8 cellular contexts compared by ENCODE assay signal in the genomic region with DNA sequence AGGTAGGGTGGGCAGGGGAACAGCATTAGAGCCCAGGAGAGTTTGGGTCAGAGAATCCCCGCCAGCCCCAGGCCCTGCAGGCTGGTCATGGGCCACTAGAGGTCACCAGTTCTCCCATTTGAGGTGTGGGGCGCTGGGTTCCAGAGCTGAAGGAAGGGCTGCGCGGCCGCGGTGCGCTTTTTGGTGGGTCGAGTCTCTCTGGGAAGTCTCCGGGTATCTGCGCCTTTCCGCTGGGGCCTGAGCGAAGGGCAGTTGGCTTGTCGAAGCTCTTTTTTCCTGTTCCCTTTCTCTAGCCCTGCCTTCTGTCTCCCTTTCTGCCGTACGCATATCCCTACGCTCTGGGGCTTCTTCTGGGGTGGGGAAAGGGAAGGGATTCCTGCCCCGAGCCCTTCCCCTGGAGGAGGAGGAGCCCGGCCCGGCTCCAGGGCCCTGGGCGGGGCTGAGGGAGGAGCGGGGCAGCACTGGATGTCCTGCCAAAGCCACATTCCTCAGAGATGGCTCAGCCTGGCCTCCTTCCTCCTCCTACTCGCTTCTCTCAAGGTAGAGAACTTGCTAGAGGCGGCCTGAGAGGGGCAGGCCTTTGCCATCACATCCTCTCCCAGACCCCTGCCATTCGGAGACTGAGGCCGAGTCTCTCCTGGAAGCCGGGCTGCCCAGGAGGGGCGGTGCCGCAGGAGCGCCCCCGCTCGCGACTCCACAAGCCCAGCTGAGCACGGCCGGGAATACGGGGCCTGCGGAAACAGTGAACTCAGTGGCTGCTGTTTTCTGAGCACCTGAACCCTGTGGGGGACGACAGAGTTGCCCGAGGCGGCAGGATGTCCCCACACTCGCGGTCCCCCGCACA. TPM values are rescaled to one million over a fixed set of nuclear protein-coding genes. Genes with fewer than 3 reads are reported as not detected.
DNase-seq lines count a peak whose midpoint lies in the region; ATAC-seq and TF ChIP-seq lines count a peak whose summit lies in the region.

No MANE protein-coding gene starts in this region.

- H3K4me1 ChIP-seq in HUES6 (ENCODE audit: control insufficient read depth, insufficient read depth, low read length): peaks cover 33% of the 10 kb centered on the region
- H3K4me1 ChIP-seq in muscle layer of duodenum (ENCODE audit: control insufficient read depth in 1 of 2, insufficient read depth in 2 of 2, low read length in 2 of 2): peaks cover 43 to 63% of the 10 kb centered on the region in 2 donors

- no peak for ATAC-seq in GM18505 (IDR thresholded peaks at IDR 0.05; ENCODE audit: unreplicated experiment)
- peak; percentile 35 to 42 for ATAC-seq in activated T-cell treated with anti-CD3 and anti-CD28 coated beads, Interleukin-2, amount 50 U/mL, for 72 hours (replicated peaks in 1 of 2)
- peak; percentile 83 for ATAC-seq in esophagus mucosa

- H3K27me3 ChIP-seq in HUES6 (ENCODE audit: control insufficient read depth, insufficient read depth, low read length) (no peaks in the 10 kb centered on the region), muscle layer of duodenum (ENCODE audit: low read depth, low read length) (no peaks in the 10 kb centered on the region)

- peaks cover 60% of the 10 kb centered on the region for H3K4me1 Mint-ChIP-seq in activated T-cell treated with anti-CD3 and anti-CD28 coated beads, Interleukin-2, amount 50 U/mL, for 72 hours (ENCODE audit: low read depth)

- H3K36me3 Mint-ChIP-seq in activated T-cell treated with anti-CD3 and anti-CD28 coated beads, Interleukin-2, amount 50 U/mL, for 72 hours (ENCODE audit: insufficient read depth in 2 of 2): peaks cover 0 to 2% of the 10 kb centered on the region in 2 donors

- no peaks in the 10 kb centered on the region for H3K36me3 ChIP-seq in HUES6 (ENCODE audit: control insufficient read depth, insufficient read depth, low read length)
- H3K36me3 ChIP-seq in muscle layer of duodenum (ENCODE audit: control insufficient read depth in 1 of 2, insufficient read depth in 2 of 2, low read length in 2 of 2): peaks cover 0 to 19% of the 10 kb centered on the region in 2 donors

- DNase-seq in A172 (ENCODE audit: low spot score): peak; percentile 99
- peak; percentile 73 for DNase-seq in OCI-M2 (lab: John Stamatoyannopoulos, UW; ENCODE audit: unreplicated experiment)
- peak; percentile 92 to 93 for DNase-seq in activated T-cell treated with anti-CD3 and anti-CD28 coated beads, Interleukin-2, amount 50 U/mL, for 72 hours
- DNase-seq in stimulated activated CD8-positive, alpha-beta memory T cell treated with anti-CD3 and anti-CD28 coated beads, Interleukin-7, amount 100 ng/mL, for 1 hour (ENCODE audit: low read depth in 2 of 2): peak; percentile 65

- peak; percentile 47 for TF ChIP-seq POLR2A in GM18505 (IDR thresholded peaks at IDR 0.05; ENCODE audit: borderline replicate concordance, extremely low read depth, insufficient read depth, insufficient read length)

- H3K9me3 Mint-ChIP-seq in activated T-cell treated with anti-CD3 and anti-CD28 coated beads, Interleukin-2, amount 50 U/mL, for 72 hours: no peaks in the 10 kb centered on the region

- H3K27ac ChIP-seq in HUES6 (ENCODE audit: low read depth, low read length) (peak overlapping the region; percentile 97), muscle layer of duodenum (ENCODE audit: low read length) (peak overlapping the region; percentile 100)

- H3K9me3 ChIP-seq in HUES6 (ENCODE audit: control insufficient read depth, insufficient read depth, low read depth, low read length) (no peaks in the 10 kb centered on the region), muscle layer of duodenum (ENCODE audit: control insufficient read depth in 1 of 2, low read length in 2 of 2) (no peaks in the 10 kb centered on the region)

- H3K27me3 Mint-ChIP-seq in activated T-cell treated with anti-CD3 and anti-CD28 coated beads, Interleukin-2, amount 50 U/mL, for 72 hours (ENCODE audit: low read depth): no peaks in the 10 kb centered on the region

- peak overlapping the region; percentile 81 for H3K4me3 ChIP-seq in HUES6 (ENCODE audit: low read depth, low read length)
- peak overlapping the region; percentile 64 to 76 for H3K4me3 ChIP-seq in muscle layer of duodenum (ENCODE audit: low read depth in 1 of 2, low read length in 2 of 2)

- peak overlapping the region; percentile 89 to 100 for H3K4me3 Mint-ChIP-seq in activated T-cell treated with anti-CD3 and anti-CD28 coated beads, Interleukin-2, amount 50 U/mL, for 72 hours

- peak overlapping the region; percentile 97 for H3K9ac ChIP-seq in HUES6 (ENCODE audit: low read length)

- H3K27ac Mint-ChIP-seq in activated T-cell treated with anti-CD3 and anti-CD28 coated beads, Interleukin-2, amount 50 U/mL, for 72 hours: peak overlapping the region; percentile 100

RNA-seq across cellular contexts. Expression of gene ADAMTSL4, which starts 12.0 kb away (rescaled TPM):
- 0.38 and 2.3 TPM in 2 replicates for total RNA-seq in A172 (2014; rRNA removed; shearing (Covaris generic))
- 1 to 10 TPM in 1 of 2 donors, under 1 TPM in 1; 0.86 to 2.6 TPM for total RNA-seq in activated T-cell treated with anti-CD3 and anti-CD28 coated beads, Interleukin-2, amount 50 U/mL, for 72 hours
- 42.9 TPM for total RNA-seq in esophagus mucosa

RNA-seq across cellular contexts. Expression of gene MCL1, which starts 18.2 kb away (rescaled TPM):
- 224 and 246 TPM in 2 replicates for total RNA-seq in A172 (2014; rRNA removed; shearing (Covaris generic))
- 100 to 1,000 TPM; 373 to 495 TPM for total RNA-seq in activated T-cell treated with anti-CD3 and anti-CD28 coated beads, Interleukin-2, amount 50 U/mL, for 72 hours
- 169 TPM for total RNA-seq in esophagus mucosa

RNA-seq across cellular contexts. Expression of gene FALEC, which starts 45.7 kb away (rescaled TPM):
- total RNA-seq in A172 (2014; rRNA removed; shearing (Covaris generic)): 0.55 TPM in 1 of 2 replicates, not detected in the other
- under 1 TPM in 1 of 2 donors, not detected in 1; 0.79 TPM for total RNA-seq in activated T-cell treated with anti-CD3 and anti-CD28 coated beads, Interleukin-2, amount 50 U/mL, for 72 hours
- 1.6 TPM for total RNA-seq in esophagus mucosa

RNA-seq across cellular contexts. Expression of gene ECM1, which starts 53.3 kb away (rescaled TPM):
- 101 and 135 TPM in 2 replicates for total RNA-seq in A172 (2014; rRNA removed; shearing (Covaris generic))
- total RNA-seq in activated T-cell treated with anti-CD3 and anti-CD28 coated beads, Interleukin-2, amount 50 U/mL, for 72 hours: 1 to 10 TPM; 1.3 to 1.5 TPM
- total RNA-seq in esophagus mucosa: 438 TPM

Comparison
In these comparisons a context has a peak if more than half of its experiments do, and no peak if none do; other contexts are left out.
1. RNA of gene ADAMTSL4, which starts 12.0 kb away (total RNA-seq): 42.9 TPM in esophagus mucosa (single experiment); 0.86 to 2.6 TPM in activated T-cell treated with anti-CD3 and anti-CD28 coated beads, Interleukin-2, amount 50 U/mL, for 72 hours and 0.38 to 2.3 TPM in A172; every median in the first group is over 10 times any median in the second.
2. Peak in every context shown above with its lines, with median percentiles within 50 percentile points of each other: DNase-seq.